In genomic region chr1:235971571-235972315, GRCh38 we compare ENCODE assay signal across 8 cellular contexts.
DNase-seq lines count a peak whose midpoint lies in the region; ATAC-seq and TF ChIP-seq lines count a peak whose summit lies in the region.

No MANE protein-coding gene starts in this region.

- TF ChIP-seq CTCF in BE2C (IDR thresholded peaks at IDR 0.05; ENCODE audit: low read depth, low read length), result peak; percentile 91
- peak; percentile 89 for TF ChIP-seq CTCF in choroid plexus epithelial cell (conservative IDR thresholded peaks at IDR 0.05; ENCODE audit: low read depth, low read length)

- no peaks in the 10 kb centered on the region; the same call in 1 of the 2 replicates for H3K9me3 ChIP-seq in BE2C

- H3K4me3 ChIP-seq in BE2C (ENCODE audit: low read depth, low read length), result peak overlapping the region; percentile 61
- H3K4me3 ChIP-seq in choroid plexus epithelial cell (ENCODE audit: low read depth, low read length), result peak overlapping the region; percentile 44

- H3K4me1 ChIP-seq in BE2C, result peaks cover 4% of the 10 kb centered on the region; the same call in 1 of the 2 replicates

- DNase-seq in BE2C (peak; percentile 89), NCI-H446 treated with DMSO at 0.1 percent for 48 hours (lab: John Stamatoyannopoulos, UW) (peak; percentile 77), choroid plexus epithelial cell (ENCODE audit: low read depth) (peak; percentile 97), kidney tubule cell (ENCODE audit: low spot score) (peak; percentile 91)
- DNase-seq in activated CD4-positive, alpha-beta T cell treated with anti-CD3 and anti-CD28 coated beads for 1 hour, result peak; percentile 80
- DNase-seq in stimulated activated CD4-positive, alpha-beta T cell treated with anti-CD3 and anti-CD28 coated beads, Interleukin-1b, Interleukin-23, amount 100 ng/mL, for 1 hour (ENCODE audit: low read depth in 2 of 2), result peak; percentile 72 to 79

- no peaks in the 10 kb centered on the region for H3K27me3 ChIP-seq in BE2C

- ATAC-seq in GM19025 (IDR thresholded peaks at IDR 0.05; ENCODE audit: low read depth, unreplicated experiment), result peak; percentile 91
- ATAC-seq in HG03280 (IDR thresholded peaks at IDR 0.05; ENCODE audit: unreplicated experiment), result peak; percentile 96

- H3K36me3 ChIP-seq in BE2C, result no peaks in the 10 kb centered on the region

Comparison
In these comparisons a context has a peak if more than half of its experiments do, and no peak if none do; other contexts are left out.
1. Peak in every context shown above with its lines: DNase-seq, ATAC-seq and H3K4me3 ChIP-seq.